Comparison of ENCODE assay signal across 1 cellular context in the genomic region with DNA sequence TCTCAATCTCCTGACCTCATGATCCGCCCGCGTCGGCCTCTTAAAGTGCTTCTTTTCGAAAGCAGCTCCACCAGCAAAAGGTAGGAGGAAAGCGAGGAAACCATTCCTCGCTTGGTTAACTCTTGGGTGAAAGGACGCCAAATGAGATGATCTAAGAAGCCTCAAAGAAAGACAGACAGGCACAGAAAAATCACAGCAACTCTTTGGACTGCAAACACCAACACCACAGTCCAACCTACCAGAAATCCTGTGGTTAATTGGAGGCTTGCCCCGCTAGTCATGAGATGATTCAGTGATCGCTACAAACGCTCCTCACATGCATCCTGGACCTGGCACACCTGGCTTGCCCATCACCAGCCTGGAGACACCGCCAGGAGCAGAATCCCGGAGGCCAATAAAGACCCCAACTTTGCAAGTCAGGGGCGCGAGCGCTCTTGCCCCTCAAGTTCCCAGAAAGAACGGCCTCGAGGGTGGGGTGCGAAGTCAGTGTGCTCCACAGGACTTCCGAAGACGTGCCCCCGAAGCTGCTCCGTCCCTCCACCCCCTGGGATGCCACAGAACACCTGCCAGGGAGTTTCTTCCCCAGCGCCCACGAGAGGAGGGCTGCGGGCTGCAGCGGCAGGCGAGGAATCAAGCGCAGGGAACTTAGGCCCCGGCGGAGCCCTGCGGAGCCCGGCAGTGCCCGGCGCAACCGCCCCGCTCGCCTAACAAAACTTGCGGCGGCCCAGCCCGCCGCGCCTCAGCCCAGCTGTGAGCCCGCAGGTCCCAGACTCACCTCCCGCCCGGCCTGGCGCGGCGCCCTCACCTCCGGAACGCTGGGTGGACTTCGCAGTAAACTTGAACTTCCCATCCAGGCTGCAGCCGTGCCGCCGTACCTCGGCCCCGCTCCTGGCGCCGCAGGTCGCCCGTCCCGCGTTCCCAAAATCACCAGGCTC.
TF ChIP-seq lines count a peak whose summit lies in the region.

No MANE protein-coding gene starts in this region.

TF ChIP-seq in HepG2, 621 proteins besides CTCF, POLR2A, EP300 and RAD21:
- TF ChIP-seq ZNF768 (CRISPR knock-in tag; IDR thresholded peaks at IDR 0.05): peak; percentile 39; the same call in 1 of the 2 replicates
- peak; percentile 18; the same call in 1 of the 2 replicates for TF ChIP-seq MYC (CRISPR knock-in tag; IDR thresholded peaks at IDR 0.05; ENCODE audit: borderline replicate concordance)
- TF ChIP-seq, protein P1, sequence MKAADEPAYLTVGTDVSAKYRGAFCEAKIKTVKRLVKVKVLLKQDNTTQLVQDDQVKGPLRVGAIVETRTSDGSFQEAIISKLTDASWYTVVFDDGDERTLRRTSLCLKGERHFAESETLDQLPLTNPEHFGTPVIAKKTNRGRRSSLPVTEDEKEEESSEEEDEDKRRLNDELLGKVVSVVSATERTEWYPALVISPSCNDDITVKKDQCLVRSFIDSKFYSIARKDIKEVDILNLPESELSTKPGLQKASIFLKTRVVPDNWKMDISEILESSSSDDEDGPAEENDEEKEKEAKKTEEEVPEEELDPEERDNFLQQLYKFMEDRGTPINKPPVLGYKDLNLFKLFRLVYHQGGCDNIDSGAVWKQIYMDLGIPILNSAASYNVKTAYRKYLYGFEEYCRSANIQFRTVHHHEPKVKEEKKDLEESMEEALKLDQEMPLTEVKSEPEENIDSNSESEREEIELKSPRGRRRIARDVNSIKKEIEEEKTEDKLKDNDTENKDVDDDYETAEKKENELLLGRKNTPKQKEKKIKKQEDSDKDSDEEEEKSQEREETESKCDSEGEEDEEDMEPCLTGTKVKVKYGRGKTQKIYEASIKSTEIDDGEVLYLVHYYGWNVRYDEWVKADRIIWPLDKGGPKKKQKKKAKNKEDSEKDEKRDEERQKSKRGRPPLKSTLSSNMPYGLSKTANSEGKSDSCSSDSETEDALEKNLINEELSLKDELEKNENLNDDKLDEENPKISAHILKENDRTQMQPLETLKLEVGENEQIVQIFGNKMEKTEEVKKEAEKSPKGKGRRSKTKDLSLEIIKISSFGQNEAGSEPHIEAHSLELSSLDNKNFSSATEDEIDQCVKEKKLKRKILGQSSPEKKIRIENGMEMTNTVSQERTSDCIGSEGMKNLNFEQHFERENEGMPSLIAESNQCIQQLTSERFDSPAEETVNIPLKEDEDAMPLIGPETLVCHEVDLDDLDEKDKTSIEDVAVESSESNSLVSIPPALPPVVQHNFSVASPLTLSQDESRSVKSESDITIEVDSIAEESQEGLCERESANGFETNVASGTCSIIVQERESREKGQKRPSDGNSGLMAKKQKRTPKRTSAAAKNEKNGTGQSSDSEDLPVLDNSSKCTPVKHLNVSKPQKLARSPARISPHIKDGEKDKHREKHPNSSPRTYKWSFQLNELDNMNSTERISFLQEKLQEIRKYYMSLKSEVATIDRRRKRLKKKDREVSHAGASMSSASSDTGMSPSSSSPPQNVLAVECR (CRISPR knock-in tag; IDR thresholded peaks at IDR 0.05; ENCODE audit: borderline replicate concordance): 0 out of 2 replicates have a peak, but pooled peaks have one; percentile 12
- TF ChIP-seq HDAC1 (CRISPR knock-in tag; IDR thresholded peaks at IDR 0.05): 0 out of 2 replicates have a peak, but pooled peaks have one; percentile 32
- TF ChIP-seq, protein P2, sequence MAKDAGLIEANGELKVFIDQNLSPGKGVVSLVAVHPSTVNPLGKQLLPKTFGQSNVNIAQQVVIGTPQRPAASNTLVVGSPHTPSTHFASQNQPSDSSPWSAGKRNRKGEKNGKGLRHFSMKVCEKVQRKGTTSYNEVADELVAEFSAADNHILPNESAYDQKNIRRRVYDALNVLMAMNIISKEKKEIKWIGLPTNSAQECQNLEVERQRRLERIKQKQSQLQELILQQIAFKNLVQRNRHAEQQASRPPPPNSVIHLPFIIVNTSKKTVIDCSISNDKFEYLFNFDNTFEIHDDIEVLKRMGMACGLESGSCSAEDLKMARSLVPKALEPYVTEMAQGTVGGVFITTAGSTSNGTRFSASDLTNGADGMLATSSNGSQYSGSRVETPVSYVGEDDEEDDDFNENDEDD (CRISPR knock-in tag; IDR thresholded peaks at IDR 0.05; ENCODE audit: borderline replicate concordance): 0 out of 2 replicates have a peak, but pooled peaks have one; percentile 5
- TF ChIP-seq SKIL (CRISPR knock-in tag; IDR thresholded peaks at IDR 0.05; ENCODE audit: borderline replicate concordance): peak; percentile 53; the same call in 1 of the 2 replicates
- TF ChIP-seq THRA (CRISPR knock-in tag; IDR thresholded peaks at IDR 0.05; ENCODE audit: borderline replicate concordance): 0 out of 2 replicates have a peak, but pooled peaks have one; percentile 28
- TF ChIP-seq NCOR1 (IDR thresholded peaks at IDR 0.05; ENCODE audit: borderline replicate concordance, low read length): 0 out of 2 replicates have a peak, but pooled peaks have one; percentile 21
- TF ChIP-seq ZKSCAN5 (CRISPR knock-in tag; IDR thresholded peaks at IDR 0.05): peak; percentile 79; the same call in 1 of the 2 replicates
- peak; percentile 43 for TF ChIP-seq SKI (IDR thresholded peaks at IDR 0.05; ENCODE audit: partially characterized antibody)
- TF ChIP-seq RARA (CRISPR knock-in tag; IDR thresholded peaks at IDR 0.05): peak; percentile 56
- TF ChIP-seq, protein P3, sequence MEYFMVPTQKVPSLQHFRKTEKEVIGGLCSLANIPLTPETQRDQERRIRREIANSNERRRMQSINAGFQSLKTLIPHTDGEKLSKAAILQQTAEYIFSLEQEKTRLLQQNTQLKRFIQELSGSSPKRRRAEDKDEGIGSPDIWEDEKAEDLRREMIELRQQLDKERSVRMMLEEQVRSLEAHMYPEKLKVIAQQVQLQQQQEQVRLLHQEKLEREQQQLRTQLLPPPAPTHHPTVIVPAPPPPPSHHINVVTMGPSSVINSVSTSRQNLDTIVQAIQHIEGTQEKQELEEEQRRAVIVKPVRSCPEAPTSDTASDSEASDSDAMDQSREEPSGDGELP (IDR thresholded peaks at IDR 0.05; ENCODE audit: borderline replicate concordance, low read depth): peak; percentile 11; the same call in 1 of the 2 replicates
- TF ChIP-seq HNRNPLL (IDR thresholded peaks at IDR 0.05; ENCODE audit: low read depth, low read length, poor library complexity, severe bottlenecking): peak; percentile 23
- TF ChIP-seq, protein P4, sequence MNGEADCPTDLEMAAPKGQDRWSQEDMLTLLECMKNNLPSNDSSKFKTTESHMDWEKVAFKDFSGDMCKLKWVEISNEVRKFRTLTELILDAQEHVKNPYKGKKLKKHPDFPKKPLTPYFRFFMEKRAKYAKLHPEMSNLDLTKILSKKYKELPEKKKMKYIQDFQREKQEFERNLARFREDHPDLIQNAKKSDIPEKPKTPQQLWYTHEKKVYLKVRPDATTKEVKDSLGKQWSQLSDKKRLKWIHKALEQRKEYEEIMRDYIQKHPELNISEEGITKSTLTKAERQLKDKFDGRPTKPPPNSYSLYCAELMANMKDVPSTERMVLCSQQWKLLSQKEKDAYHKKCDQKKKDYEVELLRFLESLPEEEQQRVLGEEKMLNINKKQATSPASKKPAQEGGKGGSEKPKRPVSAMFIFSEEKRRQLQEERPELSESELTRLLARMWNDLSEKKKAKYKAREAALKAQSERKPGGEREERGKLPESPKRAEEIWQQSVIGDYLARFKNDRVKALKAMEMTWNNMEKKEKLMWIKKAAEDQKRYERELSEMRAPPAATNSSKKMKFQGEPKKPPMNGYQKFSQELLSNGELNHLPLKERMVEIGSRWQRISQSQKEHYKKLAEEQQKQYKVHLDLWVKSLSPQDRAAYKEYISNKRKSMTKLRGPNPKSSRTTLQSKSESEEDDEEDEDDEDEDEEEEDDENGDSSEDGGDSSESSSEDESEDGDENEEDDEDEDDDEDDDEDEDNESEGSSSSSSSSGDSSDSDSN (CRISPR knock-in tag; IDR thresholded peaks at IDR 0.05): peak; percentile 64; the same call in 1 of the 2 replicates
